ENCODE assay signal across 18 cellular contexts in genomic region chr3:194245474-194245873, GRCh38.
DNase-seq lines count a peak whose midpoint lies in the region; ATAC-seq and TF ChIP-seq lines count a peak whose summit lies in the region.
"Had no signal": no experiment of that assay in that cellular context is flagged by ENCODE, and none has a peak within 500 bp of the region (broad histone marks: within the 10 kb centered on the region; RNA-seq: fewer than 3 reads in every experiment).

No MANE protein-coding gene starts in this region.

- H2AFZ ChIP-seq in neural progenitor cell (replicated peaks): no peak overlapping the region

- peaks cover 24% of the 10 kb centered on the region for H3K4me1 Mint-ChIP-seq in neural progenitor cell
- H3K4me1 Mint-ChIP-seq in activated CD8-positive, alpha-beta T cell treated with anti-CD3 and anti-CD28 coated beads, Interleukin-2, amount 10 ng/mL, durations not matched to agents 7 days and 5 days (ENCODE audit: low read depth): no peaks in the 10 kb centered on the region

- no peak overlapping the region for H4K5ac ChIP-seq in mesendoderm (ENCODE audit: low read length)

- no peaks in the 10 kb centered on the region for H3K9me3 Mint-ChIP-seq in neural progenitor cell
- H3K9me3 Mint-ChIP-seq in activated CD8-positive, alpha-beta T cell treated with anti-CD3 and anti-CD28 coated beads, Interleukin-2, amount 10 ng/mL, durations not matched to agents 7 days and 5 days (ENCODE audit: insufficient read depth): no peaks in the 10 kb centered on the region
- H3K9me3 Mint-ChIP-seq: CD4-positive, alpha-beta memory T cell; GM23338; H9; HFFc6 had no signal

- H2AK5ac ChIP-seq in mesendoderm (ENCODE audit: low read length): no peak overlapping the region

- no peak overlapping the region for H3K4me3 Mint-ChIP-seq in neural progenitor cell
- H3K4me3 Mint-ChIP-seq in activated CD8-positive, alpha-beta T cell treated with anti-CD3 and anti-CD28 coated beads, Interleukin-2, amount 10 ng/mL, durations not matched to agents 7 days and 5 days: no peak overlapping the region
- H3K4me3 Mint-ChIP-seq: CD4-positive, alpha-beta memory T cell; GM23338; H9; HFFc6 had no signal

- no peak for ATAC-seq in activated CD8-positive, alpha-beta T cell treated with anti-CD3 and anti-CD28 coated beads, Interleukin-2, amount 10 ng/mL, durations not matched to agents 7 days and 5 days
- ATAC-seq: A549 had no signal

- H3K56ac ChIP-seq in mesendoderm (ENCODE audit: low read length): no peak overlapping the region

- H3K36me3 ChIP-seq in BLaER1 treated with 17β-estradiol and CSF1 and Interleukin-3, amounts not matched to agents 10 nM and 100 nM: no peaks in the 10 kb centered on the region
- H3K36me3 ChIP-seq in SJSA1 (no peaks in the 10 kb centered on the region), mesendoderm (ENCODE audit: control insufficient read depth, insufficient read depth, low read length) (no peaks in the 10 kb centered on the region), neural progenitor cell (no peaks in the 10 kb centered on the region)
- H3K36me3 ChIP-seq: BE2C had no signal

- CTCF ChIA-PET in activated CD8-positive, alpha-beta T cell treated with anti-CD3 and anti-CD28 coated beads, Interleukin-2, amount 10 ng/mL, durations not matched to agents 7 days and 5 days (lab: Charles Lee): interaction anchor here (0.8 kb wide), 1 partner anchor 70 kb away, joined by 3 read pairs; no protein-coding TSS in a partner anchor

- no peaks in the 10 kb centered on the region for H4K20me1 ChIP-seq in BLaER1 treated with 17β-estradiol and CSF1 and Interleukin-3, amounts not matched to agents 10 nM and 100 nM
- no peaks in the 10 kb centered on the region for H4K20me1 ChIP-seq in neural progenitor cell (ENCODE audit: low read depth)

- no peaks in the 10 kb centered on the region for H3K79me2 ChIP-seq in mesendoderm (ENCODE audit: control insufficient read depth, insufficient read depth, low read length)
- H3K79me2 ChIP-seq in neural progenitor cell (ENCODE audit: low read depth): no peaks in the 10 kb centered on the region

- H2BK5ac ChIP-seq in mesendoderm (ENCODE audit: low read length): no peak overlapping the region

- H3K4me1 ChIP-seq in BLaER1 treated with 17β-estradiol and CSF1 and Interleukin-3, amounts not matched to agents 10 nM and 100 nM: peaks cover 15 to 52% (median 39%) of the 10 kb centered on the region in 10 experiments
- H3K4me1 ChIP-seq in SJSA1 (replicated peaks) (peaks cover 20% of the 10 kb centered on the region), mesendoderm (ENCODE audit: control insufficient read depth, low read depth, low read length) (no peaks in the 10 kb centered on the region), neural progenitor cell (peaks cover 25% of the 10 kb centered on the region)
- H3K4me1 ChIP-seq: A549 had no signal

- H3K4me2 ChIP-seq in BLaER1 treated with 17β-estradiol and CSF1 and Interleukin-3, amounts not matched to agents 10 nM and 100 nM: peak overlapping the region in 7 of 11 experiments; percentile 47 to 81 (median 72); a peak in 15 of 22 replicates
- H3K4me2 ChIP-seq in mesendoderm (ENCODE audit: low read length) (no peak overlapping the region), neural progenitor cell (no peak overlapping the region)
- H3K4me2 ChIP-seq: A549, GM23338 had no signal

- no peak overlapping the region for H3K4me3 ChIP-seq in BLaER1 treated with 17β-estradiol and CSF1 and Interleukin-3, amounts not matched to agents 10 nM and 100 nM
- H3K4me3 ChIP-seq in SJSA1 (no peak overlapping the region), mesendoderm (ENCODE audit: low read length) (no peak overlapping the region), neural progenitor cell (no peak overlapping the region)
- H3K4me3 ChIP-seq: A549, GM23338 had no signal

- peak overlapping the region; percentile 43 for H3K18ac ChIP-seq in mesendoderm (ENCODE audit: low read length)

- peaks cover 17 to 25% (median 22%) of the 10 kb centered on the region in 11 experiments; a peak in 21 of 22 replicates for H3K27me3 ChIP-seq in BLaER1 treated with 17β-estradiol and CSF1 and Interleukin-3, amounts not matched to agents 10 nM and 100 nM
- no peaks in the 10 kb centered on the region for H3K27me3 ChIP-seq in SJSA1 (replicated peaks)
- no peaks in the 10 kb centered on the region for H3K27me3 ChIP-seq in mesendoderm (ENCODE audit: insufficient read depth, low read length, poor library complexity)
- no peaks in the 10 kb centered on the region for H3K27me3 ChIP-seq in neural progenitor cell
- H3K27me3 ChIP-seq: BE2C had no signal

- H4K8ac ChIP-seq in mesendoderm (ENCODE audit: low read depth, low read length): no peak overlapping the region

- no peaks in the 10 kb centered on the region for H3K9me3 ChIP-seq in BLaER1 treated with 17β-estradiol and CSF1 and Interleukin-3, amounts not matched to agents 10 nM and 100 nM (replicated peaks in 1 of 11)
- H3K9me3 ChIP-seq in SJSA1 (replicated peaks) (no peaks in the 10 kb centered on the region), neural progenitor cell (ENCODE audit: low read depth) (no peaks in the 10 kb centered on the region)
- H3K9me3 ChIP-seq: A549, BE2C had no signal

- H2BK120ac ChIP-seq in mesendoderm (ENCODE audit: low read depth, low read length): no peak overlapping the region

- H3K27ac ChIP-seq in BLaER1 treated with 17β-estradiol and CSF1 and Interleukin-3, amounts not matched to agents 10 nM and 100 nM: peak overlapping the region in 6 of 11 experiments; percentile 32 to 55 (median 47); a peak in 8 of 22 replicates
- H3K27ac ChIP-seq in SJSA1 (peak overlapping the region; percentile 66), mesendoderm (ENCODE audit: low read depth, low read length) (no peak overlapping the region), neural progenitor cell (no peak overlapping the region)
- H3K27ac ChIP-seq: A549 had no signal

- no peak overlapping the region for H3K27ac Mint-ChIP-seq in neural progenitor cell
- no peak overlapping the region for H3K27ac Mint-ChIP-seq in activated CD8-positive, alpha-beta T cell treated with anti-CD3 and anti-CD28 coated beads, Interleukin-2, amount 10 ng/mL, durations not matched to agents 7 days and 5 days
- H3K27ac Mint-ChIP-seq: CD4-positive, alpha-beta memory T cell; GM23338; H9; HFFc6 had no signal

- H3F3A ChIP-seq in neural progenitor cell (ENCODE audit: low read depth): no peaks in the 10 kb centered on the region

- DNase-seq in SJSA1 (ENCODE audit: low read depth in 1 of 2, low spot score in 2 of 2) (no peak), mesendoderm (no peak), neural progenitor cell (ENCODE audit: low spot score) (no peak), LoVo (ENCODE audit: low spot score) (no peak)
- no peak for DNase-seq in activated CD8-positive, alpha-beta T cell treated with anti-CD3 and anti-CD28 coated beads, Interleukin-2, amount 10 ng/mL, durations not matched to agents 7 days and 5 days
- DNase-seq: 8988T; ACHN; BE2C; C1 segment of cervical spinal cord; Calu3; CD4-positive, alpha-beta memory T cell; COR-L47; DMS79 treated with DMSO at 0.1 percent for 48 hours; HFFc6 had no signal

- no CpG with 5 or more reads among the region's 2 CpGs for WGBS in mesendoderm (ENCODE audit: extremely low coverage, insufficient coverage, low lambda C conversion rate)

- no peak overlapping the region for H3K23ac ChIP-seq in mesendoderm (ENCODE audit: low read length)

- POLR2A ChIA-PET in activated CD8-positive, alpha-beta T cell treated with anti-CD3 and anti-CD28 coated beads, Interleukin-2, amount 10 ng/mL, durations not matched to agents 7 days and 5 days (lab: Charles Lee): no interaction called here

- no peak overlapping the region for H3K9ac ChIP-seq in BLaER1 treated with 17β-estradiol and CSF1 and Interleukin-3, amounts not matched to agents 10 nM and 100 nM
- no peak overlapping the region for H3K9ac ChIP-seq in mesendoderm (ENCODE audit: low read length)
- no peak overlapping the region for H3K9ac ChIP-seq in neural progenitor cell

- no peak for TF ChIP-seq CTCF in neural progenitor cell (IDR thresholded peaks at IDR 0.05)

- no peak overlapping the region for H2BK15ac ChIP-seq in mesendoderm (replicated peaks; ENCODE audit: low read depth)

- H3K79me1 ChIP-seq in mesendoderm (ENCODE audit: low read length): no peaks in the 10 kb centered on the region

- peaks cover 19% of the 10 kb centered on the region for H3K27me3 Mint-ChIP-seq in neural progenitor cell (ENCODE audit: insufficient read depth, low read depth)
- peaks cover 21% of the 10 kb centered on the region for H3K27me3 Mint-ChIP-seq in activated CD8-positive, alpha-beta T cell treated with anti-CD3 and anti-CD28 coated beads, Interleukin-2, amount 10 ng/mL, durations not matched to agents 7 days and 5 days (ENCODE audit: low read depth)

- no peak overlapping the region for H3K4ac ChIP-seq in mesendoderm (ENCODE audit: low read depth, low read length)

- no peaks in the 10 kb centered on the region for H3K36me3 Mint-ChIP-seq in neural progenitor cell
- H3K36me3 Mint-ChIP-seq in activated CD8-positive, alpha-beta T cell treated with anti-CD3 and anti-CD28 coated beads, Interleukin-2, amount 10 ng/mL, durations not matched to agents 7 days and 5 days (ENCODE audit: low read depth): no peaks in the 10 kb centered on the region
- H3K36me3 Mint-ChIP-seq: CD4-positive, alpha-beta memory T cell had no signal

Comparison
In these comparisons a context has a peak if more than half of its experiments do, and no peak if none do; other contexts are left out.
1. H3K27ac ChIP-seq: peak in BLaER1 treated with 17β-estradiol and CSF1 and Interleukin-3, amounts not matched to agents 10 nM and 100 nM (6 of 11) and SJSA1 (single experiment); none in mesendoderm (single experiment) and neural progenitor cell (single experiment).
2. H3K4me2 ChIP-seq: peak in BLaER1 treated with 17β-estradiol and CSF1 and Interleukin-3, amounts not matched to agents 10 nM and 100 nM (7 of 11); none in mesendoderm (single experiment) and neural progenitor cell (single experiment).